In genomic region chr5:96884995-96885394, GRCh38 we compare ENCODE assay signal across 18 cellular contexts. TPM values are rescaled to one million over a fixed set of nuclear protein-coding genes. Genes with fewer than 3 reads are reported as not detected.
DNase-seq lines count a peak whose midpoint lies in the region; ATAC-seq and TF ChIP-seq lines count a peak whose summit lies in the region.
"Had no signal": no experiment of that assay in that cellular context is flagged by ENCODE, and none has a peak within 500 bp of the region (broad histone marks: within the 10 kb centered on the region; RNA-seq: fewer than 3 reads in every experiment).

No MANE protein-coding gene starts in this region.

- no peaks in the 10 kb centered on the region for H3K9me3 Mint-ChIP-seq in activated CD4-positive, alpha-beta T cell treated with anti-CD3 and anti-CD28 coated beads for 36 hours (ENCODE audit: low read depth)
- H3K9me3 Mint-ChIP-seq in activated T-helper 17 cell treated with anti-CD3 and anti-CD28 coated beads, Interleukin-2, amount 50 U/mL, for 72 hours = no peaks in the 10 kb centered on the region
- peaks cover 6% of the 10 kb centered on the region for H3K9me3 Mint-ChIP-seq in Calu3 (ENCODE audit: low read depth, unreplicated experiment)
- H3K9me3 Mint-ChIP-seq: dendritic cell treated with granulocyte-macrophage colony-stimulating factor and Interleukin-4, amounts not matched to agents 40 ng/mL and 50 ng/mL, for 4 days had no signal

- H3K4ac ChIP-seq in neuronal stem cell (ENCODE audit: low read length) = no peak overlapping the region

- H4K20me1 ChIP-seq in KMS-11 (ENCODE audit: insufficient read depth) = no peaks in the 10 kb centered on the region

- H3K4me2 ChIP-seq in KMS-11 (peak overlapping the region; percentile 33; the same call in 1 of the 2 replicates), neuronal stem cell (ENCODE audit: insufficient read depth, low read length, poor library complexity, severe bottlenecking) (no peak overlapping the region)

- H2BK5ac ChIP-seq in neuronal stem cell (ENCODE audit: low read length) = no peak overlapping the region

- H2BK15ac ChIP-seq in neuronal stem cell (ENCODE audit: low read length) = no peak overlapping the region

- TF ChIP-seq CTCF in KMS-11 (conservative IDR thresholded peaks at IDR 0.05; ENCODE audit: low read depth, low read length) (no peak), omental fat pad (IDR thresholded peaks at IDR 0.05) (no peak), upper lobe of left lung (IDR thresholded peaks at IDR 0.05) (no peak), Calu3 (IDR thresholded peaks at IDR 0.05; ENCODE audit: unreplicated experiment) (no peak)

- no peak for ATAC-seq in activated CD4-positive, alpha-beta T cell treated with anti-CD3 and anti-CD28 coated beads for 36 hours
- no peak for ATAC-seq in activated T-helper 17 cell treated with anti-CD3 and anti-CD28 coated beads, Interleukin-2, amount 50 U/mL, for 72 hours (replicated peaks)
- ATAC-seq in omental fat pad (ENCODE audit: low FRiP score) (peak; percentile 9), upper lobe of left lung (ENCODE audit: low FRiP score in 2 of 2) (no peak)

- H3K27me3 ChIP-seq in KMS-11 (ENCODE audit: insufficient read depth, low read depth) (no peaks in the 10 kb centered on the region), upper lobe of left lung (no peaks in the 10 kb centered on the region), neuronal stem cell (ENCODE audit: control insufficient read depth in 3 of 3, insufficient read depth in 3 of 3, low read depth in 1 of 3, low read length in 3 of 3) (no peaks in the 10 kb centered on the region)
- H3K27me3 ChIP-seq: Peyer's patch had no signal

- H3K36me3 ChIP-seq in KMS-11 (ENCODE audit: insufficient read depth) = no peaks in the 10 kb centered on the region
- peaks cover 4 to 30% (median 13%) of the 10 kb centered on the region in 4 donors for H3K36me3 ChIP-seq in upper lobe of left lung
- H3K36me3 ChIP-seq in neuronal stem cell (replicated peaks in 1 of 2; ENCODE audit: control insufficient read depth in 2 of 2, insufficient read depth in 2 of 2, low read length in 2 of 2) = no peaks in the 10 kb centered on the region

- intact Hi-C loops in activated CD4-positive, alpha-beta T cell treated with anti-CD3 and anti-CD28 coated beads for 36 hours (cut with DNase I, micrococcal nuclease) = loop anchor here in 1 of 2 experiments (5.0 kb wide), 1 partner anchor 1063 kb away; the partner anchor contains the start of gene GLRX
- intact Hi-C loops in Calu3 (cut with micrococcal nuclease; ENCODE audit: unreplicated experiment) = loop anchor here (5.0 kb wide), 1 partner anchor 277 kb away; no protein-coding TSS in a partner anchor

- H3K4me1 ChIP-seq in KMS-11 (ENCODE audit: low read depth, poor library complexity, severe bottlenecking) = peaks cover 19% of the 10 kb centered on the region
- H3K4me1 ChIP-seq in upper lobe of left lung = peaks cover 21 to 33% (median 25%) of the 10 kb centered on the region in 4 donors
- H3K4me1 ChIP-seq in neuronal stem cell (ENCODE audit: control insufficient read depth in 2 of 2, insufficient read depth in 1 of 2, low read depth in 1 of 2, low read length in 2 of 2) = peaks cover 0 to 4% of the 10 kb centered on the region in 2 donors

- POLR2A ChIA-PET in activated CD4-positive, alpha-beta T cell treated with anti-CD3 and anti-CD28 coated beads for 36 hours (lab: Charles Lee) = interaction anchor here (0.7 to 1.6 kb wide), 2 partner anchors 8 kb away, joined by 5 to 6 read pairs; partner anchors contain the start of gene ERAP2

- no peak overlapping the region for H2AFZ ChIP-seq in KMS-11 (ENCODE audit: low read depth)
- H2AFZ ChIP-seq in neuronal stem cell (ENCODE audit: low read length) = no peak overlapping the region

- TF ChIP-seq POLR2A in upper lobe of left lung (IDR thresholded peaks at IDR 0.05) = no peak

- peak overlapping the region; percentile 89 for H3K27ac Mint-ChIP-seq in activated CD4-positive, alpha-beta T cell treated with anti-CD3 and anti-CD28 coated beads for 36 hours
- peak overlapping the region; percentile 82 for H3K27ac Mint-ChIP-seq in activated T-helper 17 cell treated with anti-CD3 and anti-CD28 coated beads, Interleukin-2, amount 50 U/mL, for 72 hours
- no peak overlapping the region for H3K27ac Mint-ChIP-seq in Calu3 (ENCODE audit: unreplicated experiment)
- H3K27ac Mint-ChIP-seq: dendritic cell treated with granulocyte-macrophage colony-stimulating factor and Interleukin-4, amounts not matched to agents 40 ng/mL and 50 ng/mL, for 4 days had no signal

- H3K4me3 ChIP-seq in KMS-11 (IDR thresholded peaks at IDR 0.05; ENCODE audit: insufficient read depth, low read depth, low read length) (no peak overlapping the region), upper lobe of left lung (no peak overlapping the region), neuronal stem cell (ENCODE audit: low read length in 2 of 2) (no peak overlapping the region)
- H3K4me3 ChIP-seq: Peyer's patch, SK-N-MC had no signal

- H3K18ac ChIP-seq in neuronal stem cell (ENCODE audit: low read length) = no peak overlapping the region

- DNase-seq in activated CD4-positive, alpha-beta T cell treated with anti-CD3 and anti-CD28 coated beads for 36 hours = no peak
- no peak for DNase-seq in activated CD4-positive, alpha-beta T cell treated with anti-CD3 and anti-CD28 coated beads, Interleukin-2, amount 50 U/mL, for 1 hour
- no peak for DNase-seq in omental fat pad (ENCODE audit: low spot score)
- DNase-seq in upper lobe of left lung = no peak
- DNase-seq in Calu3 = no peak
- no peak for DNase-seq in neuronal stem cell (ENCODE audit: low spot score)
- DNase-seq: DMS79 treated with DMSO at 0.1 percent for 48 hours; H7; NCI-H1417 treated with DMSO at 0.1 percent for 48 hours; NCI-H774; Peyer's patch; posterior cingulate gyrus; stimulated activated naive CD4-positive, alpha-beta T cell had no signal

- no TSS peak for BruUV-seq in Calu3 (replicated peaks; lab: Mats Ljungman, UMichigan)

- no peak overlapping the region for H3K4me3 Mint-ChIP-seq in activated CD4-positive, alpha-beta T cell treated with anti-CD3 and anti-CD28 coated beads for 36 hours
- H3K4me3 Mint-ChIP-seq in activated T-helper 17 cell treated with anti-CD3 and anti-CD28 coated beads, Interleukin-2, amount 50 U/mL, for 72 hours = peak overlapping the region; percentile 66
- H3K4me3 Mint-ChIP-seq in Calu3 (ENCODE audit: low read depth, unreplicated experiment) = no peak overlapping the region
- H3K4me3 Mint-ChIP-seq: dendritic cell treated with granulocyte-macrophage colony-stimulating factor and Interleukin-4, amounts not matched to agents 40 ng/mL and 50 ng/mL, for 4 days had no signal

- no peak overlapping the region for H3K23ac ChIP-seq in neuronal stem cell (ENCODE audit: low read depth, low read length, poor library complexity)

- H3K79me1 ChIP-seq in neuronal stem cell (ENCODE audit: low read depth, low read length) = no peaks in the 10 kb centered on the region

- H3K14ac ChIP-seq in neuronal stem cell (ENCODE audit: low read length) = no peak overlapping the region

- H3K79me2 ChIP-seq in KMS-11 (ENCODE audit: insufficient read depth, low read depth) = no peaks in the 10 kb centered on the region

- no peak overlapping the region for H2AK5ac ChIP-seq in neuronal stem cell (ENCODE audit: low read depth, low read length)

- CTCF ChIA-PET in activated CD4-positive, alpha-beta T cell treated with anti-CD3 and anti-CD28 coated beads for 36 hours (lab: Charles Lee) = interaction anchor here (0.6 to 1.7 kb wide), 16 partner anchors 8 to 277 kb away, joined by 3 to 10 read pairs (median 4); partner anchors contain the start of gene ERAP2
- CTCF ChIA-PET in Calu3 (lab: Charles Lee) = interaction anchor here (0.6 to 1.1 kb wide), 2 partner anchors 9 to 137 kb away, joined by 3 read pairs; partner anchors contain the start of gene ERAP2

- H2BK120ac ChIP-seq in neuronal stem cell (ENCODE audit: low read depth, low read length) = no peak overlapping the region

- WGBS in upper lobe of left lung, 2 donors = 90 to 91% methylated on average over 7 of the region's 7 CpGs
- WGBS in neuronal stem cell (ENCODE audit: extremely low coverage in 2 of 2, insufficient read length in 2 of 2, insufficient replicate concordance in 1 of 2), 2 donors = no CpG with 5 or more reads among the region's 7 CpGs

- peaks cover 79% of the 10 kb centered on the region for H3K36me3 Mint-ChIP-seq in activated CD4-positive, alpha-beta T cell treated with anti-CD3 and anti-CD28 coated beads for 36 hours (ENCODE audit: low read depth)
- peaks cover 95% of the 10 kb centered on the region for H3K36me3 Mint-ChIP-seq in activated T-helper 17 cell treated with anti-CD3 and anti-CD28 coated beads, Interleukin-2, amount 50 U/mL, for 72 hours (ENCODE audit: low read depth)
- peaks cover 21% of the 10 kb centered on the region for H3K36me3 Mint-ChIP-seq in Calu3 (ENCODE audit: insufficient read depth, unreplicated experiment)

- H4K91ac ChIP-seq in neuronal stem cell (ENCODE audit: low read depth, low read length, poor library complexity) = no peak overlapping the region

- H3K27me3 Mint-ChIP-seq in activated CD4-positive, alpha-beta T cell treated with anti-CD3 and anti-CD28 coated beads for 36 hours = no peaks in the 10 kb centered on the region
- H3K27me3 Mint-ChIP-seq in activated T-helper 17 cell treated with anti-CD3 and anti-CD28 coated beads, Interleukin-2, amount 50 U/mL, for 72 hours = no peaks in the 10 kb centered on the region
- no peaks in the 10 kb centered on the region for H3K27me3 Mint-ChIP-seq in Calu3 (ENCODE audit: unreplicated experiment)
- H3K27me3 Mint-ChIP-seq: dendritic cell treated with granulocyte-macrophage colony-stimulating factor and Interleukin-4, amounts not matched to agents 40 ng/mL and 50 ng/mL, for 4 days had no signal

- H4K8ac ChIP-seq in neuronal stem cell (ENCODE audit: low read depth, low read length) = no peak overlapping the region

- H3K9me3 ChIP-seq in upper lobe of left lung (no peaks in the 10 kb centered on the region), neuronal stem cell (replicated peaks in 1 of 2; ENCODE audit: control insufficient read depth in 2 of 2, insufficient read depth in 1 of 2, low read depth in 1 of 2, low read length in 2 of 2) (no peaks in the 10 kb centered on the region)
- H3K9me3 ChIP-seq: Peyer's patch had no signal

- H2BK12ac ChIP-seq in neuronal stem cell (ENCODE audit: low read length) = no peak overlapping the region

- H3K4me1 Mint-ChIP-seq in activated CD4-positive, alpha-beta T cell treated with anti-CD3 and anti-CD28 coated beads for 36 hours = peaks cover 59% of the 10 kb centered on the region
- H3K4me1 Mint-ChIP-seq in activated T-helper 17 cell treated with anti-CD3 and anti-CD28 coated beads, Interleukin-2, amount 50 U/mL, for 72 hours = peaks cover 56% of the 10 kb centered on the region
- H3K4me1 Mint-ChIP-seq in Calu3 (ENCODE audit: low read depth, unreplicated experiment) = peaks cover 28% of the 10 kb centered on the region

- no peak for TF ChIP-seq EP300 in upper lobe of left lung (IDR thresholded peaks at IDR 0.05)

- no peak overlapping the region for H3K9ac ChIP-seq in KMS-11
- H3K9ac ChIP-seq in neuronal stem cell (ENCODE audit: low read depth, low read length, poor library complexity) = no peak overlapping the region

- H3K27ac ChIP-seq in KMS-11 (no peak overlapping the region), upper lobe of left lung (no peak overlapping the region), neuronal stem cell (replicated peaks; ENCODE audit: low read length) (no peak overlapping the region)
- H3K27ac ChIP-seq: C4-2B, SK-N-MC had no signal

RNA-seq across cellular contexts. Expression of gene ERAP2, which starts 8.7 kb away (rescaled TPM):
- total RNA-seq in activated CD4-positive, alpha-beta T cell treated with anti-CD3 and anti-CD28 coated beads for 36 hours = 10 to 100 TPM; 57.3 to 60.7 TPM
- total RNA-seq in activated T-helper 17 cell treated with anti-CD3 and anti-CD28 coated beads, Interleukin-2, amount 50 U/mL, for 72 hours = 10 to 100 TPM; 37.2 to 74.0 TPM
- 10 to 100 TPM; 15.1 to 57.4 (median 16.9) TPM for total RNA-seq in omental fat pad
- 10 to 100 TPM; 19.9 to 24.8 (median 22.1) TPM for total RNA-seq in upper lobe of left lung
- total RNA-seq in Calu3 (2022) = 67.7 TPM in 2 replicates
- polyA plus RNA-seq in neuronal stem cell (2013, experiment 1 of 2) = not detected
- polyA plus RNA-seq in neuronal stem cell (2013, experiment 2 of 2) = not detected
- total RNA-seq: H7 had no signal

RNA-seq across cellular contexts. Expression of gene LNPEP, which starts 50.9 kb away (rescaled TPM):
- 10 to 100 TPM; 45.8 to 46.7 TPM for total RNA-seq in activated CD4-positive, alpha-beta T cell treated with anti-CD3 and anti-CD28 coated beads for 36 hours
- total RNA-seq in activated T-helper 17 cell treated with anti-CD3 and anti-CD28 coated beads, Interleukin-2, amount 50 U/mL, for 72 hours = 10 to 100 TPM; 45.0 to 52.7 TPM
- 100 to 1,000 TPM in 1 of 4 donors, 10 to 100 TPM in 3; 51.4 to 155 (median 62.8) TPM for total RNA-seq in omental fat pad
- total RNA-seq in upper lobe of left lung = 10 to 100 TPM; 28.9 to 67.2 (median 42.7) TPM
- total RNA-seq in Calu3 (2022) = 76.0 and 85.5 TPM in 2 replicates
- 2.2 TPM for polyA plus RNA-seq in neuronal stem cell (2013, experiment 1 of 2)
- 2.7 TPM for polyA plus RNA-seq in neuronal stem cell (2013, experiment 2 of 2)
